In genomic region chr16:23595246-23595950, GRCh38 we compare ENCODE assay signal across 6 cellular contexts. TPM values are rescaled to one million over a fixed set of nuclear protein-coding genes. Genes with fewer than 3 reads are reported as not detected.
DNase-seq lines count a peak whose midpoint lies in the region; ATAC-seq and TF ChIP-seq lines count a peak whose summit lies in the region.

No MANE protein-coding gene starts in this region.

- DNase-seq in NCI-H146 (lab: John Stamatoyannopoulos, UW) (peak; percentile 27), NCI-H146 treated with DMSO at 0.1 percent for 48 hours (lab: John Stamatoyannopoulos, UW; ENCODE audit: unreplicated experiment) (no peak), nephron progenitor cell (no peak), GM20000 (ENCODE audit: low spot score) (no peak)

- ATAC-seq in HG02610 (IDR thresholded peaks at IDR 0.05; ENCODE audit: unreplicated experiment) = no peak

- H3K27me3 Mint-ChIP-seq in brain = no peaks in the 10 kb centered on the region
- H3K27me3 Mint-ChIP-seq in nephron progenitor cell (ENCODE audit: low read depth, poor library complexity) = no peaks in the 10 kb centered on the region

- H3K4me3 Mint-ChIP-seq in brain (peak overlapping the region; percentile 89 to 93 (median 90)), nephron progenitor cell (peak overlapping the region; percentile 91)

- H3K36me3 Mint-ChIP-seq in brain (peaks cover 37% of the 10 kb centered on the region), nephron progenitor cell (ENCODE audit: low read depth) (peaks cover 30% of the 10 kb centered on the region)

- TF ChIP-seq CTCF in brain (conservative IDR thresholded peaks at IDR 0.05) (no peak), nephron progenitor cell (IDR thresholded peaks at IDR 0.05) (no peak), GM20000 (IDR thresholded peaks at IDR 0.05; ENCODE audit: extremely low read depth, missing control alignments) (no peak)

- H3K27ac Mint-ChIP-seq in brain (peak overlapping the region in 4 of 5 experiments; percentile 42 to 91 (median 78)), nephron progenitor cell (peak overlapping the region; percentile 22)

- no peaks in the 10 kb centered on the region for H3K9me3 Mint-ChIP-seq in brain
- H3K9me3 Mint-ChIP-seq in nephron progenitor cell = no peaks in the 10 kb centered on the region

- H3K4me1 Mint-ChIP-seq in brain (peaks cover 22% of the 10 kb centered on the region), nephron progenitor cell (peaks cover 7% of the 10 kb centered on the region)

RNA-seq across cellular contexts. Expression of gene NDUFAB1, which starts 0.7 kb away (rescaled TPM):
- polyA plus RNA-seq in brain (ENCODE audit: insufficient read depth, low read depth, low replicate concordance) = 160 TPM

RNA-seq across cellular contexts. Expression of gene UBFD1, which starts 37.9 kb away (rescaled TPM):
- polyA plus RNA-seq in brain (ENCODE audit: insufficient read depth, low read depth, low replicate concordance) = 37.8 TPM

RNA-seq across cellular contexts. Expression of gene EARS2, which starts 38.2 kb away (rescaled TPM):
- polyA plus RNA-seq in brain (ENCODE audit: insufficient read depth, low read depth, low replicate concordance) = 22.0 TPM

RNA-seq across cellular contexts. Expression of gene PALB2, which starts 45.7 kb away (rescaled TPM):
- polyA plus RNA-seq in brain (ENCODE audit: insufficient read depth, low read depth, low replicate concordance) = 5.4 TPM

RNA-seq across cellular contexts. Expression of gene DCTN5, which starts 45.9 kb away (rescaled TPM):
- polyA plus RNA-seq in brain (ENCODE audit: insufficient read depth, low read depth, low replicate concordance) = 68.1 TPM
